In genomic region chr16:2243031-2243528, GRCh38 we compare ENCODE assay signal across 2 cellular contexts.
TF ChIP-seq lines count a peak whose summit lies in the region.

No MANE protein-coding gene starts in this region.

TF ChIP-seq in A549, 52 proteins besides CTCF, POLR2A, EP300 and RAD21:
- no peak for TF ChIP-seq FOXS1 (CRISPR knock-in tag; IDR thresholded peaks at IDR 0.05)
- TF ChIP-seq NR3C1 (IDR thresholded peaks at IDR 0.05) = no peak
- no peak for TF ChIP-seq HEYL (CRISPR knock-in tag; IDR thresholded peaks at IDR 0.05)
- no peak for TF ChIP-seq ZSCAN20 (CRISPR knock-in tag; IDR thresholded peaks at IDR 0.05)
- no peak for TF ChIP-seq PBX3 (IDR thresholded peaks at IDR 0.05)
- TF ChIP-seq ZNF302 (CRISPR knock-in tag; IDR thresholded peaks at IDR 0.05) = no peak
- TF ChIP-seq JUN (IDR thresholded peaks at IDR 0.05) = no peak
- no peak for TF ChIP-seq MAFK (IDR thresholded peaks at IDR 0.05; ENCODE audit: partially characterized antibody)
- TF ChIP-seq BHLHE40 (IDR thresholded peaks at IDR 0.05; ENCODE audit: low read depth, low read length) = no peak
- TF ChIP-seq ESRRA (IDR thresholded peaks at IDR 0.05; ENCODE audit: borderline replicate concordance, low read length) = no peak
- no peak for TF ChIP-seq EHF (CRISPR knock-in tag; IDR thresholded peaks at IDR 0.05)
- TF ChIP-seq POLR2AphosphoS2 (conservative IDR thresholded peaks at IDR 0.05; ENCODE audit: low read length) = no peak
- TF ChIP-seq E2F6 (IDR thresholded peaks at IDR 0.05; ENCODE audit: borderline replicate concordance, low read depth) = no peak
- TF ChIP-seq CHD4 (IDR thresholded peaks at IDR 0.05; ENCODE audit: borderline replicate concordance) = no peak
- TF ChIP-seq RCOR1 (IDR thresholded peaks at IDR 0.05; ENCODE audit: low read depth, low read length) = no peak
- TF ChIP-seq GATA3 (IDR thresholded peaks at IDR 0.05; ENCODE audit: borderline replicate concordance) = no peak
- TF ChIP-seq RFX5 (IDR thresholded peaks at IDR 0.05) = no peak

TF ChIP-seq in GM23338, 12 proteins besides CTCF, POLR2A, EP300 and RAD21:
- TF ChIP-seq ETS1 (IDR thresholded peaks at IDR 0.05) = no peak
- no peak for TF ChIP-seq CREB1 (CRISPR knock-in tag; IDR thresholded peaks at IDR 0.05; ENCODE audit: low read depth)
- no peak for TF ChIP-seq ZNF462 (CRISPR knock-in tag; IDR thresholded peaks at IDR 0.05)
- TF ChIP-seq EZH2 (IDR thresholded peaks at IDR 0.05; ENCODE audit: low read depth, unreplicated experiment) = no peak
- no peak for TF ChIP-seq ZNF114 (CRISPR knock-in tag; IDR thresholded peaks at IDR 0.05)
- no peak for TF ChIP-seq POLR2AphosphoS5 (IDR thresholded peaks at IDR 0.05; ENCODE audit: low read depth)
- no peak for TF ChIP-seq EZH2phosphoT487 (IDR thresholded peaks at IDR 0.05; ENCODE audit: unreplicated experiment)
- no peak for TF ChIP-seq STAT1 (IDR thresholded peaks at IDR 0.05; ENCODE audit: unreplicated experiment)
- no peak for TF ChIP-seq REST (IDR thresholded peaks at IDR 0.05; ENCODE audit: unreplicated experiment)
- TF ChIP-seq NANOG (IDR thresholded peaks at IDR 0.05; ENCODE audit: borderline replicate concordance) = no peak
- TF ChIP-seq ZNF331 (CRISPR knock-in tag; IDR thresholded peaks at IDR 0.05; ENCODE audit: low read depth) = no peak
- TF ChIP-seq JUNB (IDR thresholded peaks at IDR 0.05; ENCODE audit: unreplicated experiment) = no peak
TF ChIP-seq in GM23338: peak in this region for 0.
